In the genomic region with DNA sequence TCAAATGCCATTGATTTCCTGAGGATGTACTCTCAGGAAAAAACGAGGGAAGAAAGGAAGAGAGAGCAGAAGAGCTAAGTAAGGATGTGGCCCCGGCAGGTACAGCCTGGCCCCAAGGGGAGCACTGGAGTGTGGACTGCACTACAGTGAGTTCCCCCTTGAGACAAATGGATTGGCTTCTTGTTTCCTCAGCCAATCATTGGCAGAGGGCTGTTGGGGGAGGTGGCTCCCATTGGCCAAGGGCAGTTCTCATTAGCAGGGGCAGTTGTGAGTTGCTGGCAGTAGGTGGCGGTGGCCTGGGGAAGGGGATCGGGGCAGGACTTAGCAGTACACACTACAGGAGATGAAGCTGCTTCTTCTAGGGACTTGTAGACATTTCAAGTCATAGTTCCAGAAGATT, we compare ENCODE assay signal across 2 cellular contexts.
TF ChIP-seq lines count a peak whose summit lies in the region.

No MANE protein-coding gene starts in this region.

TF ChIP-seq in GM12878, 131 proteins besides CTCF, POLR2A, EP300 and RAD21:
- TF ChIP-seq KAT2A (conservative IDR thresholded peaks at IDR 0.05; ENCODE audit: control insufficient read depth, low read depth, low read length) = no peak
- no peak for TF ChIP-seq RFX5 (IDR thresholded peaks at IDR 0.05; ENCODE audit: low read depth, low read length)
- TF ChIP-seq MEF2A (IDR thresholded peaks at IDR 0.05; ENCODE audit: insufficient read depth, low read depth, low read length) = no peak
- TF ChIP-seq, protein P1, sequence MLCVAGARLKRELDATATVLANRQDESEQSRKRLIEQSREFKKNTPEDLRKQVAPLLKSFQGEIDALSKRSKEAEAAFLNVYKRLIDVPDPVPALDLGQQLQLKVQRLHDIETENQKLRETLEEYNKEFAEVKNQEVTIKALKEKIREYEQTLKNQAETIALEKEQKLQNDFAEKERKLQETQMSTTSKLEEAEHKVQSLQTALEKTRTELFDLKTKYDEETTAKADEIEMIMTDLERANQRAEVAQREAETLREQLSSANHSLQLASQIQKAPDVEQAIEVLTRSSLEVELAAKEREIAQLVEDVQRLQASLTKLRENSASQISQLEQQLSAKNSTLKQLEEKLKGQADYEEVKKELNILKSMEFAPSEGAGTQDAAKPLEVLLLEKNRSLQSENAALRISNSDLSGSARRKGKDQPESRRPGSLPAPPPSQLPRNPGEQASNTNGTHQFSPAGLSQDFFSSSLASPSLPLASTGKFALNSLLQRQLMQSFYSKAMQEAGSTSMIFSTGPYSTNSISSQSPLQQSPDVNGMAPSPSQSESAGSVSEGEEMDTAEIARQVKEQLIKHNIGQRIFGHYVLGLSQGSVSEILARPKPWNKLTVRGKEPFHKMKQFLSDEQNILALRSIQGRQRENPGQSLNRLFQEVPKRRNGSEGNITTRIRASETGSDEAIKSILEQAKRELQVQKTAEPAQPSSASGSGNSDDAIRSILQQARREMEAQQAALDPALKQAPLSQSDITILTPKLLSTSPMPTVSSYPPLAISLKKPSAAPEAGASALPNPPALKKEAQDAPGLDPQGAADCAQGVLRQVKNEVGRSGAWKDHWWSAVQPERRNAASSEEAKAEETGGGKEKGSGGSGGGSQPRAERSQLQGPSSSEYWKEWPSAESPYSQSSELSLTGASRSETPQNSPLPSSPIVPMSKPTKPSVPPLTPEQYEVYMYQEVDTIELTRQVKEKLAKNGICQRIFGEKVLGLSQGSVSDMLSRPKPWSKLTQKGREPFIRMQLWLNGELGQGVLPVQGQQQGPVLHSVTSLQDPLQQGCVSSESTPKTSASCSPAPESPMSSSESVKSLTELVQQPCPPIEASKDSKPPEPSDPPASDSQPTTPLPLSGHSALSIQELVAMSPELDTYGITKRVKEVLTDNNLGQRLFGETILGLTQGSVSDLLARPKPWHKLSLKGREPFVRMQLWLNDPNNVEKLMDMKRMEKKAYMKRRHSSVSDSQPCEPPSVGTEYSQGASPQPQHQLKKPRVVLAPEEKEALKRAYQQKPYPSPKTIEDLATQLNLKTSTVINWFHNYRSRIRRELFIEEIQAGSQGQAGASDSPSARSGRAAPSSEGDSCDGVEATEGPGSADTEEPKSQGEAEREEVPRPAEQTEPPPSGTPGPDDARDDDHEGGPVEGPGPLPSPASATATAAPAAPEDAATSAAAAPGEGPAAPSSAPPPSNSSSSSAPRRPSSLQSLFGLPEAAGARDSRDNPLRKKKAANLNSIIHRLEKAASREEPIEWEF (IDR thresholded peaks at IDR 0.05; ENCODE audit: insufficient replicate concordance, low read depth, low read length) = no peak
- TF ChIP-seq, protein P2, sequence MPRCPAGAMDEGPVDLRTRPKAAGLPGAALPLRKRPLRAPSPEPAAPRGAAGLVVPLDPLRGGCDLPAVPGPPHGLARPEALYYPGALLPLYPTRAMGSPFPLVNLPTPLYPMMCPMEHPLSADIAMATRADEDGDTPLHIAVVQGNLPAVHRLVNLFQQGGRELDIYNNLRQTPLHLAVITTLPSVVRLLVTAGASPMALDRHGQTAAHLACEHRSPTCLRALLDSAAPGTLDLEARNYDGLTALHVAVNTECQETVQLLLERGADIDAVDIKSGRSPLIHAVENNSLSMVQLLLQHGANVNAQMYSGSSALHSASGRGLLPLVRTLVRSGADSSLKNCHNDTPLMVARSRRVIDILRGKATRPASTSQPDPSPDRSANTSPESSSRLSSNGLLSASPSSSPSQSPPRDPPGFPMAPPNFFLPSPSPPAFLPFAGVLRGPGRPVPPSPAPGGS (IDR thresholded peaks at IDR 0.05; ENCODE audit: borderline replicate concordance, insufficient read depth, low read depth, low read length, poor library complexity, severe bottlenecking) = no peak
- no peak for TF ChIP-seq NR2C2 (IDR thresholded peaks at IDR 0.05; ENCODE audit: borderline replicate concordance, control insufficient read depth, insufficient read length, low read depth)
- TF ChIP-seq ESRRA (IDR thresholded peaks at IDR 0.05; ENCODE audit: low read length) = no peak
- TF ChIP-seq SIN3A (IDR thresholded peaks at IDR 0.05; ENCODE audit: low read depth, low read length) = no peak
- no peak for TF ChIP-seq SP1 (IDR thresholded peaks at IDR 0.05; ENCODE audit: low read depth, low read length)
- no peak for TF ChIP-seq RAD51 (IDR thresholded peaks at IDR 0.05)
- no peak for TF ChIP-seq GATAD2B (conservative IDR thresholded peaks at IDR 0.05; ENCODE audit: low read depth)
- no peak for TF ChIP-seq TCF3 (IDR thresholded peaks at IDR 0.05; ENCODE audit: borderline replicate concordance, insufficient read depth, low read depth, low read length)
- no peak for TF ChIP-seq TARDBP (IDR thresholded peaks at IDR 0.05; ENCODE audit: borderline replicate concordance)
- TF ChIP-seq ZNF207 (IDR thresholded peaks at IDR 0.05; ENCODE audit: borderline replicate concordance) = no peak
- TF ChIP-seq, protein P3, sequence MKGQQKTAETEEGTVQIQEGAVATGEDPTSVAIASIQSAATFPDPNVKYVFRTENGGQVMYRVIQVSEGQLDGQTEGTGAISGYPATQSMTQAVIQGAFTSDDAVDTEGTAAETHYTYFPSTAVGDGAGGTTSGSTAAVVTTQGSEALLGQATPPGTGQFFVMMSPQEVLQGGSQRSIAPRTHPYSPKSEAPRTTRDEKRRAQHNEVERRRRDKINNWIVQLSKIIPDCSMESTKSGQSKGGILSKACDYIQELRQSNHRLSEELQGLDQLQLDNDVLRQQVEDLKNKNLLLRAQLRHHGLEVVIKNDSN (IDR thresholded peaks at IDR 0.05; ENCODE audit: borderline replicate concordance, extremely low read length, insufficient read depth, low read depth, low read length) = no peak
- TF ChIP-seq MTA2 (IDR thresholded peaks at IDR 0.05; ENCODE audit: low read depth) = no peak
- TF ChIP-seq IKZF2 (IDR thresholded peaks at IDR 0.05) = no peak
- TF ChIP-seq JUNB (IDR thresholded peaks at IDR 0.05) = no peak
- TF ChIP-seq, protein P4, sequence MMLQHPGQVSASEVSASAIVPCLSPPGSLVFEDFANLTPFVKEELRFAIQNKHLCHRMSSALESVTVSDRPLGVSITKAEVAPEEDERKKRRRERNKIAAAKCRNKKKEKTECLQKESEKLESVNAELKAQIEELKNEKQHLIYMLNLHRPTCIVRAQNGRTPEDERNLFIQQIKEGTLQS (IDR thresholded peaks at IDR 0.05; ENCODE audit: borderline replicate concordance, extremely low read depth, low read depth, low read length) = no peak

TF ChIP-seq in GM12891, 5 proteins besides CTCF, POLR2A, EP300 and RAD21:
- TF ChIP-seq TAF1 (IDR thresholded peaks at IDR 0.05; ENCODE audit: low read depth, low read length) (no peak), SPI1 (IDR thresholded peaks at IDR 0.05; ENCODE audit: low read depth, low read length) (no peak), POLR2AphosphoS5 (IDR thresholded peaks at IDR 0.05; ENCODE audit: low read depth, low read length) (no peak), POU2F2 (IDR thresholded peaks at IDR 0.05; ENCODE audit: low read depth, low read length) (no peak), PAX5 (IDR thresholded peaks at IDR 0.05; ENCODE audit: insufficient read depth, low read length, severe bottlenecking) (no peak)
TF ChIP-seq in GM12891: peak in this region for 0.
